In genomic region chr4:42607011-42607726, GRCh38 we compare ENCODE assay signal across 21 cellular contexts. TPM values are rescaled to one million over a fixed set of nuclear protein-coding genes. Genes with fewer than 3 reads are reported as not detected.
DNase-seq lines count a peak whose midpoint lies in the region; ATAC-seq, FAIRE-seq and TF ChIP-seq lines count a peak whose summit lies in the region.
"Had no signal": no experiment of that assay in that cellular context is flagged by ENCODE, and none has a peak within 500 bp of the region (broad histone marks: within the 10 kb centered on the region; RNA-seq: fewer than 3 reads in every experiment).

No MANE protein-coding gene starts in this region.

- no peak overlapping the region for H3K9ac ChIP-seq in endothelial cell of umbilical vein (replicated peaks; ENCODE audit: extremely low read depth, insufficient read depth, low read length)

- no peak for DNase-seq in activated CD4-positive, alpha-beta T cell treated with anti-CD3 and anti-CD28 coated beads, Interleukin-2, amount 10 ng/mL, durations not matched to agents 24 days and 14 days
- no peak for DNase-seq in activated CD4-positive, alpha-beta T cell treated with anti-CD3 and anti-CD28 coated beads for 1 hour
- DNase-seq in left ventricle myocardium inferior (no peak), Right ventricle myocardium inferior (ENCODE audit: missing footprints) (no peak), endothelial cell of umbilical vein (ENCODE audit: low read depth, low spot score) (peak; percentile 8), type B pancreatic cell (ENCODE audit: extremely low spot score, unreplicated experiment) (no peak)
- DNase-seq: 8988T, DMS79, HCEC 1CT, IMR-90, NCI-H1436, NCI-H2029, NCI-H345, NCI-H524 treated with DMSO at 0.1 percent for 48 hours, PC-3, RPMI8226 had no signal

- H3K9me1 ChIP-seq in endothelial cell of umbilical vein (replicated peaks; ENCODE audit: control insufficient read depth, extremely low read depth, insufficient read depth, low read length), result no peaks in the 10 kb centered on the region

- H3K4me1 ChIP-seq in left ventricle myocardium inferior (peaks cover 82% of the 10 kb centered on the region), endothelial cell of umbilical vein (ENCODE audit: control insufficient read depth, extremely low read depth, insufficient read depth, low read length) (no peaks in the 10 kb centered on the region)

- BruUV-seq in endothelial cell of umbilical vein (replicated peaks; lab: Mats Ljungman, UMichigan), result no TSS peak

- CTCF ChIA-PET in endothelial cell of umbilical vein (lab: Charles Lee), result no interaction called here

- H4K20me1 ChIP-seq in endothelial cell of umbilical vein (replicated peaks; ENCODE audit: control insufficient read depth, extremely low read depth, insufficient read depth, low read length), result no peaks in the 10 kb centered on the region

- FAIRE-seq in endothelial cell of umbilical vein (lab: Jason Lieb, UNC), result no peak
- FAIRE-seq: HTR-8/SVneo had no signal

- POLR2A ChIA-PET in endothelial cell of umbilical vein (lab: Charles Lee), result no interaction called here

- H3K27ac Mint-ChIP-seq in activated CD4-positive, alpha-beta T cell treated with anti-CD3 and anti-CD28 coated beads, Interleukin-2, amount 10 ng/mL, durations not matched to agents 24 days and 14 days, result peak overlapping the region; percentile 26
- no peak overlapping the region for H3K27ac Mint-ChIP-seq in type B pancreatic cell
- H3K27ac Mint-ChIP-seq: CD14-positive monocyte, GM23338 had no signal

- H3K36me3 ChIP-seq in left ventricle myocardium inferior, result no peaks in the 10 kb centered on the region
- H3K36me3 ChIP-seq in endothelial cell of umbilical vein (ENCODE audit: control insufficient read depth in 2 of 2, extremely low read depth in 1 of 2, insufficient read depth in 2 of 2, low read length in 2 of 2), result no peaks in the 10 kb centered on the region

- H3K27me3 ChIP-seq in left ventricle myocardium inferior (ENCODE audit: low read depth), result no peaks in the 10 kb centered on the region
- H3K27me3 ChIP-seq in endothelial cell of umbilical vein (ENCODE audit: control insufficient read depth in 2 of 2, insufficient read depth in 2 of 2, low read length in 2 of 2), result no peaks in the 10 kb centered on the region

- peak overlapping the region; percentile 62 for H3K27ac ChIP-seq in left ventricle myocardium inferior (replicated peaks)
- H3K27ac ChIP-seq in endothelial cell of umbilical vein (ENCODE audit: insufficient read depth, low read depth, low read length), result no peak overlapping the region
- peak overlapping the region; percentile 14 for H3K27ac ChIP-seq in temporal lobe (ENCODE audit: low read depth, low read length)

- intact Hi-C loops in activated CD4-positive, alpha-beta T cell treated with anti-CD3 and anti-CD28 coated beads, Interleukin-2, amount 10 ng/mL, durations not matched to agents 24 days and 14 days (cut with micrococcal nuclease), result no loop called here
- intact Hi-C loops in left ventricle myocardium inferior (cut with micrococcal nuclease), result no loop called here
- intact Hi-C loops in Right ventricle myocardium inferior (cut with DNase I), result loop anchor here (5.0 kb wide), 1 partner anchor 50 kb away; the partner anchor contains the start of gene ATP8A1
- intact Hi-C loops in endothelial cell of umbilical vein (cut with micrococcal nuclease), result no loop called here

- no peak for TF ChIP-seq CTCF in left ventricle myocardium inferior (IDR thresholded peaks at IDR 0.05; ENCODE audit: borderline replicate concordance)
- TF ChIP-seq CTCF in endothelial cell of umbilical vein (IDR thresholded peaks at IDR 0.05; ENCODE audit: extremely low read depth in 1 of 2, insufficient read depth in 1 of 2, low read depth in 1 of 2, low read length in 2 of 2), result no peak
- no peak for TF ChIP-seq CTCF in type B pancreatic cell (conservative IDR thresholded peaks at IDR 0.05)

- peaks cover 37% of the 10 kb centered on the region for H3K36me3 Mint-ChIP-seq in activated CD4-positive, alpha-beta T cell treated with anti-CD3 and anti-CD28 coated beads, Interleukin-2, amount 10 ng/mL, durations not matched to agents 24 days and 14 days (ENCODE audit: low read depth)
- H3K36me3 Mint-ChIP-seq in type B pancreatic cell, result no peaks in the 10 kb centered on the region

- ATAC-seq in Right ventricle myocardium inferior (no peak), GM21447 (IDR thresholded peaks at IDR 0.05; ENCODE audit: unreplicated experiment) (no peak)
- ATAC-seq: GM23338, PC-3 had no signal

- TF ChIP-seq POLR2A in endothelial cell of umbilical vein (IDR thresholded peaks at IDR 0.05; ENCODE audit: low read depth, low read length), result no peak

- H3K79me2 ChIP-seq in endothelial cell of umbilical vein (ENCODE audit: control insufficient read depth, insufficient read depth, low read length), result no peaks in the 10 kb centered on the region

- H2AFZ ChIP-seq in endothelial cell of umbilical vein (ENCODE audit: low read depth, low read length), result no peak overlapping the region
- H2AFZ ChIP-seq: GM23338 had no signal

- H3K27me3 Mint-ChIP-seq in activated CD4-positive, alpha-beta T cell treated with anti-CD3 and anti-CD28 coated beads, Interleukin-2, amount 10 ng/mL, durations not matched to agents 24 days and 14 days, result no peaks in the 10 kb centered on the region
- H3K27me3 Mint-ChIP-seq in type B pancreatic cell, result peaks cover 10% of the 10 kb centered on the region

- no peaks in the 10 kb centered on the region for H3K9me3 ChIP-seq in left ventricle myocardium inferior (replicated peaks)
- no peaks in the 10 kb centered on the region for H3K9me3 ChIP-seq in endothelial cell of umbilical vein (replicated peaks; ENCODE audit: control insufficient read depth, insufficient read depth, low read length)

- H3K4me3 Mint-ChIP-seq in activated CD4-positive, alpha-beta T cell treated with anti-CD3 and anti-CD28 coated beads, Interleukin-2, amount 10 ng/mL, durations not matched to agents 24 days and 14 days, result no peak overlapping the region
- no peak overlapping the region for H3K4me3 Mint-ChIP-seq in type B pancreatic cell
- H3K4me3 Mint-ChIP-seq: CD14-positive monocyte, GM23338 had no signal

- dilution Hi-C loops in endothelial cell of umbilical vein (cut with MboI; ENCODE audit: extremely low pct_ligation_motif_present, low sequenced_read_pairs), result no loop called here

- peaks cover 20% of the 10 kb centered on the region for H3K4me1 Mint-ChIP-seq in activated CD4-positive, alpha-beta T cell treated with anti-CD3 and anti-CD28 coated beads, Interleukin-2, amount 10 ng/mL, durations not matched to agents 24 days and 14 days
- H3K4me1 Mint-ChIP-seq in type B pancreatic cell (ENCODE audit: unreplicated experiment), result peaks cover 4% of the 10 kb centered on the region
- H3K4me1 Mint-ChIP-seq: CD14-positive monocyte had no signal

- peaks cover 9% of the 10 kb centered on the region for H3K9me3 Mint-ChIP-seq in activated CD4-positive, alpha-beta T cell treated with anti-CD3 and anti-CD28 coated beads, Interleukin-2, amount 10 ng/mL, durations not matched to agents 24 days and 14 days
- no peaks in the 10 kb centered on the region for H3K9me3 Mint-ChIP-seq in type B pancreatic cell
- H3K9me3 Mint-ChIP-seq: CD14-positive monocyte, GM23338 had no signal

- no peak overlapping the region for H3K4me2 ChIP-seq in endothelial cell of umbilical vein (ENCODE audit: insufficient read depth, low read length)
- H3K4me2 ChIP-seq: GM23338 had no signal

- H3K4me3 ChIP-seq in left ventricle myocardium inferior (no peak overlapping the region), endothelial cell of umbilical vein (replicated peaks in 1 of 3; ENCODE audit: insufficient read depth in 1 of 3, low read depth in 1 of 3, low read length in 3 of 3) (no peak overlapping the region)
- H3K4me3 ChIP-seq: GM23338 had no signal

TF ChIP-seq in endothelial cell of umbilical vein, 7 proteins besides CTCF, POLR2A, EP300 and RAD21:
- TF ChIP-seq EZH2 (IDR thresholded peaks at IDR 0.05; ENCODE audit: borderline replicate concordance, low read depth, low read length, severe bottlenecking) (no peak), GATA2 (IDR thresholded peaks at IDR 0.05; ENCODE audit: insufficient read depth, insufficient read length, low read depth, low read length) (no peak), POLR2AphosphoS5 (IDR thresholded peaks at IDR 0.05; ENCODE audit: insufficient read depth, low read depth, low read length) (no peak), JUN (IDR thresholded peaks at IDR 0.05; ENCODE audit: borderline replicate concordance, insufficient read depth, insufficient read length, low read depth) (no peak), MAX (IDR thresholded peaks at IDR 0.05; ENCODE audit: insufficient read depth, insufficient read length) (no peak), FOS (IDR thresholded peaks at IDR 0.05; ENCODE audit: borderline replicate concordance, insufficient read depth, low read length) (no peak), MYC (IDR thresholded peaks at IDR 0.05; ENCODE audit: low read depth, low read length) (no peak)

RNA-seq across cellular contexts. Expression of gene ATP8A1, which starts 49.7 kb away (rescaled TPM):
- 21.8 and 24.3 TPM in 2 replicates for total RNA-seq in activated CD4-positive, alpha-beta T cell treated with anti-CD3 and anti-CD28 coated beads, Interleukin-2, amount 10 ng/mL, durations not matched to agents 24 days and 14 days
- total RNA-seq in left ventricle myocardium inferior (19.2 TPM), Right ventricle myocardium inferior (14.6 TPM), endothelial cell of umbilical vein (1.9 and 11.5 TPM in 2 replicates), temporal lobe (151 TPM), type B pancreatic cell (ENCODE audit: low replicate concordance) (10.3 and 11.6 TPM in 2 replicates)
- 0.48 and 0.97 TPM in 2 replicates for polyA plus RNA-seq in endothelial cell of umbilical vein
- 0.44 and 1.1 TPM in 2 replicates for polyA plus RNA-seq in endothelial cell of umbilical vein (2011; cell fraction: cytosol; rRNA removed)
- 8.7 and 9.0 TPM in 2 replicates for polyA plus RNA-seq in endothelial cell of umbilical vein (2011; cell fraction: nucleus; rRNA removed)
- polyA plus RNA-seq in endothelial cell of umbilical vein (2012), result 0.19 and 0.47 TPM in 2 replicates
- 2.6 and 4.0 TPM in 2 replicates for polyA minus RNA-seq in endothelial cell of umbilical vein
- 1.5 TPM for polyA minus RNA-seq in endothelial cell of umbilical vein (2011; cell fraction: cytosol; rRNA and poly(A)+ RNA removed)
- polyA minus RNA-seq in endothelial cell of umbilical vein (2011; cell fraction: nucleus; rRNA and poly(A)+ RNA removed), result 13.3 and 17.1 TPM in 2 replicates
